In genomic region chr2:8581048-8581561, GRCh38 we compare ENCODE assay signal across 15 cellular contexts.
DNase-seq lines count a peak whose midpoint lies in the region; ATAC-seq and TF ChIP-seq lines count a peak whose summit lies in the region.
"Had no signal": no experiment of that assay in that cellular context is flagged by ENCODE, and none has a peak within 500 bp of the region (broad histone marks: within the 10 kb centered on the region; RNA-seq: fewer than 3 reads in every experiment).

No MANE protein-coding gene starts in this region.

- CTCF ChIA-PET in SK-N-SH (lab: Yijun Ruan, JAX), result interaction anchor here (0.6 to 1.4 kb wide), 8 partner anchors 10 to 1154 kb away, joined by 3 to 5 read pairs (median 3); no protein-coding TSS in a partner anchor

- 95% methylated on average over 7 of the region's 7 CpGs for WGBS in SK-N-SH (ENCODE audit: low lambda C conversion rate)

- H3F3A ChIP-seq in SK-N-SH (replicated peaks; ENCODE audit: insufficient read depth), result no peaks in the 10 kb centered on the region

- POLR2A ChIA-PET in SK-N-SH (lab: Yijun Ruan, JAX), result interaction anchor here (0.7 kb wide), 1 partner anchor 104 kb away, joined by 3 read pairs; no protein-coding TSS in a partner anchor

- H3K79me2 ChIP-seq in SK-N-SH (ENCODE audit: insufficient read depth) (no peaks in the 10 kb centered on the region), parathyroid adenoma (peaks cover 32% of the 10 kb centered on the region)

- H3K9me2 ChIP-seq in SK-N-SH, result no peaks in the 10 kb centered on the region

- no peak overlapping the region for H3K9ac ChIP-seq in SK-N-SH
- H3K9ac ChIP-seq in parathyroid adenoma, result peak overlapping the region; percentile 22

- H3K27me3 ChIP-seq in SK-N-SH (ENCODE audit: insufficient read depth) (no peaks in the 10 kb centered on the region), parathyroid adenoma (ENCODE audit: control insufficient read depth, insufficient read depth, low read length) (no peaks in the 10 kb centered on the region)
- H3K27me3 ChIP-seq: neutrophil, SJSA1, suprapubic skin had no signal

- H3K9me3 ChIP-seq in SK-N-SH (no peaks in the 10 kb centered on the region), parathyroid adenoma (ENCODE audit: control insufficient read depth, low read length) (no peaks in the 10 kb centered on the region)
- H3K9me3 ChIP-seq: neutrophil, SJSA1, suprapubic skin had no signal

- TF ChIP-seq CTCF in SK-N-SH (IDR thresholded peaks at IDR 0.05) (no peak), parathyroid adenoma (IDR thresholded peaks at IDR 0.05) (no peak)

- no peak for TF ChIP-seq EP300 in SK-N-SH (IDR thresholded peaks at IDR 0.05; ENCODE audit: borderline replicate concordance in 1 of 2, low read depth in 1 of 2, low read length in 1 of 2)

- H3K4me2 ChIP-seq in SK-N-SH, result no peak overlapping the region
- H3K4me2 ChIP-seq in parathyroid adenoma (ENCODE audit: low read length), result peak overlapping the region; percentile 73

- H3K27ac ChIP-seq in SK-N-SH (ENCODE audit: low read depth in 2 of 2, low read length in 1 of 2), result no peak overlapping the region
- H3K27ac ChIP-seq in parathyroid adenoma, result peak overlapping the region; percentile 93
- H3K27ac ChIP-seq: SJSA1, suprapubic skin had no signal

- no peak; the same call in 2 of the 3 replicates for ATAC-seq in SK-N-SH treated with all-trans-retinoic acid at 6 μM for 48 hours

- H3K4me3 ChIP-seq in SK-N-SH (ENCODE audit: low read depth in 2 of 2, low read length in 1 of 2), result no peak overlapping the region
- H3K4me3 ChIP-seq in parathyroid adenoma (ENCODE audit: low read depth, low read length), result peak overlapping the region; percentile 13
- H3K4me3 ChIP-seq: SJSA1, suprapubic skin had no signal

- H3K36me3 ChIP-seq in SK-N-SH (replicated peaks in 1 of 2; ENCODE audit: control insufficient read depth in 1 of 2, insufficient read depth in 2 of 2, low read length in 1 of 2), result no peaks in the 10 kb centered on the region
- H3K36me3 ChIP-seq in parathyroid adenoma (ENCODE audit: control insufficient read depth, insufficient read depth, low read length), result no peaks in the 10 kb centered on the region
- H3K36me3 ChIP-seq: neutrophil, SJSA1, suprapubic skin had no signal

- H4K20me1 ChIP-seq in SK-N-SH (ENCODE audit: insufficient read depth), result no peaks in the 10 kb centered on the region

- TF ChIP-seq RAD21 in SK-N-SH (IDR thresholded peaks at IDR 0.05; ENCODE audit: low read length), result no peak

- H3K4me1 ChIP-seq in SK-N-SH (ENCODE audit: control insufficient read depth in 1 of 2, insufficient read depth in 2 of 2, low read depth in 1 of 2, low read length in 1 of 2) (peaks cover 0 to 29% of the 10 kb centered on the region in 2 experiments; a peak in 1 of 4 replicates), parathyroid adenoma (peaks cover 40% of the 10 kb centered on the region)

- DNase-seq in SK-N-SH, result no peak
- peak; percentile 59 for DNase-seq in HT-29 (ENCODE audit: low spot score)
- peak; percentile 13 for DNase-seq in amniotic epithelial cell (ENCODE audit: low read depth)
- DNase-seq in SKM-1 treated with dmso at 0.1 percent for 144 hours (lab: John Stamatoyannopoulos, UW; ENCODE audit: unreplicated experiment), result no peak
- no peak for DNase-seq in HuH-7 (ENCODE audit: low spot score)
- DNase-seq in stimulated activated CD4-positive, alpha-beta T cell treated with anti-CD3 and anti-CD28 coated beads, Interleukin-4, amount 100 ng/mL, for 4 hours, result no peak
- DNase-seq: ACHN, activated B cell treated with CpG ODN at 0.5 μM for 24 hours, anterior cingulate cortex, NCI-H1930 had no signal

- H2AFZ ChIP-seq in SK-N-SH (ENCODE audit: low read depth) (no peak overlapping the region), parathyroid adenoma (peak overlapping the region; percentile 57)

TF ChIP-seq in SK-N-SH, 30 proteins besides CTCF, POLR2A, EP300 and RAD21:
- TF ChIP-seq YY1 (IDR thresholded peaks at IDR 0.05; ENCODE audit: low read depth) (no peak), MEF2A (IDR thresholded peaks at IDR 0.05; ENCODE audit: borderline replicate concordance, low read depth) (no peak), FOXJ3 (CRISPR knock-in tag; IDR thresholded peaks at IDR 0.05) (0 out of 2 replicates have a peak, but pooled peaks have one; percentile 14)
TF ChIP-seq in SK-N-SH: peak in this region for 1.

TF ChIP-seq in SK-N-SH treated with all-trans-retinoic acid at 6 μM for 48 hours, 23 proteins besides CTCF, POLR2A, EP300 and RAD21:
- TF ChIP-seq, protein P1, sequence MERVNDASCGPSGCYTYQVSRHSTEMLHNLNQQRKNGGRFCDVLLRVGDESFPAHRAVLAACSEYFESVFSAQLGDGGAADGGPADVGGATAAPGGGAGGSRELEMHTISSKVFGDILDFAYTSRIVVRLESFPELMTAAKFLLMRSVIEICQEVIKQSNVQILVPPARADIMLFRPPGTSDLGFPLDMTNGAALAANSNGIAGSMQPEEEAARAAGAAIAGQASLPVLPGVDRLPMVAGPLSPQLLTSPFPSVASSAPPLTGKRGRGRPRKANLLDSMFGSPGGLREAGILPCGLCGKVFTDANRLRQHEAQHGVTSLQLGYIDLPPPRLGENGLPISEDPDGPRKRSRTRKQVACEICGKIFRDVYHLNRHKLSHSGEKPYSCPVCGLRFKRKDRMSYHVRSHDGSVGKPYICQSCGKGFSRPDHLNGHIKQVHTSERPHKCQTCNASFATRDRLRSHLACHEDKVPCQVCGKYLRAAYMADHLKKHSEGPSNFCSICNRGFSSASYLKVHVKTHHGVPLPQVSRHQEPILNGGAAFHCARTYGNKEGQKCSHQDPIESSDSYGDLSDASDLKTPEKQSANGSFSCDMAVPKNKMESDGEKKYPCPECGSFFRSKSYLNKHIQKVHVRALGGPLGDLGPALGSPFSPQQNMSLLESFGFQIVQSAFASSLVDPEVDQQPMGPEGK (CRISPR knock-in tag; IDR thresholded peaks at IDR 0.05; ENCODE audit: borderline replicate concordance), result no peak

Comparison
In these comparisons a context has a peak if more than half of its experiments do, and no peak if none do; other contexts are left out.
1. DNase-seq: peak in HT-29 (single experiment) and amniotic epithelial cell (single experiment); none in SK-N-SH (single experiment), SKM-1 treated with dmso at 0.1 percent for 144 hours (single experiment), HuH-7 (single experiment) and stimulated activated CD4-positive, alpha-beta T cell treated with anti-CD3 and anti-CD28 coated beads, Interleukin-4, amount 100 ng/mL, for 4 hours (0 of 2).